15 cellular contexts compared by ENCODE assay signal in genomic region chr1:67342002-67342890, GRCh38. TPM values are rescaled to one million over a fixed set of nuclear protein-coding genes. Genes with fewer than 3 reads are reported as not detected.
DNase-seq lines count a peak whose midpoint lies in the region; ATAC-seq, FAIRE-seq and TF ChIP-seq lines count a peak whose summit lies in the region.
"Had no signal": no experiment of that assay in that cellular context is flagged by ENCODE, and none has a peak within 500 bp of the region (broad histone marks: within the 10 kb centered on the region; RNA-seq: fewer than 3 reads in every experiment).

No MANE protein-coding gene starts in this region.

- H3K27me3 ChIP-seq in breast epithelium = no peaks in the 10 kb centered on the region
- H3K27me3 ChIP-seq: ovary had no signal

- peaks cover 5% of the 10 kb centered on the region for H3K27me3 Mint-ChIP-seq in T-helper 17 cell

- no peak for TF ChIP-seq POLR2A in GM12891 (IDR thresholded peaks at IDR 0.05; ENCODE audit: low read depth, low read length)
- TF ChIP-seq POLR2A in breast epithelium (IDR thresholded peaks at IDR 0.05) = no peak

- peaks cover 29% of the 10 kb centered on the region for H3K4me1 Mint-ChIP-seq in T-helper 17 cell

- H3K9me3 ChIP-seq in T-helper 17 cell (ENCODE audit: control insufficient read depth, low read length, poor library complexity, severe bottlenecking) (no peaks in the 10 kb centered on the region), breast epithelium (no peaks in the 10 kb centered on the region)
- H3K9me3 ChIP-seq: ovary, SJSA1 had no signal

- DNase-seq in GM12891 (ENCODE audit: insufficient read length, low spot score) = no peak
- no peak for DNase-seq in T-helper 17 cell
- peak; percentile 60 for DNase-seq in iPS-NIHi11 (ENCODE audit: low spot score)
- no peak for DNase-seq in breast epithelium (ENCODE audit: low spot score in 2 of 2)
- no peak for DNase-seq in EL
- no peak for DNase-seq in SW 1271 (lab: John Stamatoyannopoulos, UW)
- DNase-seq in posterior vena cava (ENCODE audit: low spot score) = no peak
- DNase-seq: activated effector memory CD4-positive, alpha-beta T cell treated with anti-CD3 and anti-CD28 coated beads, Interleukin-2, amount 50 U/mL, for 16 hours; kidney; NCI-H2029 treated with DMSO at 0.1 percent for 48 hours; ovary had no signal

- peaks cover 5% of the 10 kb centered on the region for H3K36me3 Mint-ChIP-seq in T-helper 17 cell (ENCODE audit: low read depth)
- H3K36me3 Mint-ChIP-seq: CD14-positive monocyte had no signal

- H3K27ac ChIP-seq in breast epithelium = no peak overlapping the region
- H3K27ac ChIP-seq: epithelial cell of prostate, ovary, SJSA1 had no signal

- no peaks in the 10 kb centered on the region for H3K4me1 ChIP-seq in breast epithelium
- H3K4me1 ChIP-seq: SJSA1 had no signal

- H3K36me3 ChIP-seq in breast epithelium = no peaks in the 10 kb centered on the region
- H3K36me3 ChIP-seq: ovary, SJSA1 had no signal

- ATAC-seq in GM21528 (IDR thresholded peaks at IDR 0.05; ENCODE audit: low FRiP score, unreplicated experiment) = peak; percentile 37
- peak; percentile 30 for ATAC-seq in T-helper 17 cell

- no peak overlapping the region for H3K27ac Mint-ChIP-seq in T-helper 17 cell

- intact Hi-C loops in breast epithelium (cut with DNase I; ENCODE audit: low total_unique reads) = loop anchor here (10.0 kb wide), 1 partner anchor 153 kb away; no protein-coding TSS in a partner anchor
- intact Hi-C loops in posterior vena cava (cut with DNase I) = loop anchor here in 1 of 2 donors (10.0 kb wide), 1 partner anchor 163 kb away; no protein-coding TSS in a partner anchor

- peak; percentile 89 for FAIRE-seq in GM12891 (lab: Jason Lieb, UNC)
- FAIRE-seq: kidney had no signal

- H3K4me3 Mint-ChIP-seq in T-helper 17 cell = no peak overlapping the region
- H3K4me3 Mint-ChIP-seq: CD14-positive monocyte had no signal

- TF ChIP-seq CTCF in breast epithelium (IDR thresholded peaks at IDR 0.05) = no peak

- H3K4me3 ChIP-seq in breast epithelium = no peak overlapping the region
- H3K4me3 ChIP-seq: ovary, SJSA1 had no signal

TF ChIP-seq in GM12891, 5 proteins besides CTCF, POLR2A, EP300 and RAD21:
- 0 out of 2 replicates have a peak, but pooled peaks have one; percentile 29 for TF ChIP-seq POU2F2 (IDR thresholded peaks at IDR 0.05; ENCODE audit: low read depth, low read length)
- peak; percentile 61 for TF ChIP-seq SPI1 (IDR thresholded peaks at IDR 0.05; ENCODE audit: low read depth, low read length)
- no peak for TF ChIP-seq TAF1 (IDR thresholded peaks at IDR 0.05; ENCODE audit: low read depth, low read length)

RNA-seq across cellular contexts. Expression of gene IL12RB2, which starts 34.6 kb away (rescaled TPM):
- 9.7 TPM for polyA plus RNA-seq in GM12891 (2012; ENCODE audit: low read depth, missing spikeins)
- 1 to 10 TPM; 2.1 to 3.4 TPM for total RNA-seq in T-helper 17 cell
- 1 to 10 TPM in 1 of 3 donors, under 1 TPM in 2; 0.33 to 5.1 (median 0.59) TPM for total RNA-seq in breast epithelium
- 1 to 10 TPM; 1.1 to 2.8 TPM for total RNA-seq in posterior vena cava
- total RNA-seq: SJSA1 had no signal
- polyA plus RNA-seq: CD14-positive monocyte had no signal
